ENCODE assay signal across 1 cellular context in the genomic region with DNA sequence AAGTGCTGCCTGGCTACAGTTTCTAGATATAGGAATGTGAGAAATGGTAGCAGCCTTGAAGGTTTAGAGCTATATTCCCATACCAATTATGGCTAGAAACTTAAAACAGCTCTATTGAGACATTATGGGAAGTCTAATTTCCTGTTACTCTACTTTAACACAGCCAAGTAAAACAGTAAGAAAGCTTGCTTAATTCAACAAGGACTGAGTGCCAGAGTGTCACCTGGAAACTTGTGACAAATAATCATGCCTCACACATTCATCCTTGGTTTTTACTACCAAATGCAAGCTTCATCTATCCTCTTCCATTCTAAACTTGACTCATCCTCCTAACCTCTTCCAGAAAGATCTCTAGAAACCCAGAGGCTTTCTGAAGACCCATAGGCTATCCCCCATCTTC.
TF ChIP-seq lines count a peak whose summit lies in the region.

No MANE protein-coding gene starts in this region.

TF ChIP-seq in GM23338, 12 proteins besides CTCF, POLR2A, EP300 and RAD21 (continued from another document):
- TF ChIP-seq POLR2AphosphoS5 (IDR thresholded peaks at IDR 0.05; ENCODE audit: low read depth) (no peak), EZH2phosphoT487 (IDR thresholded peaks at IDR 0.05; ENCODE audit: unreplicated experiment) (no peak), ZNF114 (CRISPR knock-in tag; IDR thresholded peaks at IDR 0.05) (no peak), EZH2 (IDR thresholded peaks at IDR 0.05; ENCODE audit: low read depth, unreplicated experiment) (no peak), ZNF331 (CRISPR knock-in tag; IDR thresholded peaks at IDR 0.05; ENCODE audit: low read depth) (no peak), ETS1 (IDR thresholded peaks at IDR 0.05) (no peak)
- TF ChIP-seq, protein P1, sequence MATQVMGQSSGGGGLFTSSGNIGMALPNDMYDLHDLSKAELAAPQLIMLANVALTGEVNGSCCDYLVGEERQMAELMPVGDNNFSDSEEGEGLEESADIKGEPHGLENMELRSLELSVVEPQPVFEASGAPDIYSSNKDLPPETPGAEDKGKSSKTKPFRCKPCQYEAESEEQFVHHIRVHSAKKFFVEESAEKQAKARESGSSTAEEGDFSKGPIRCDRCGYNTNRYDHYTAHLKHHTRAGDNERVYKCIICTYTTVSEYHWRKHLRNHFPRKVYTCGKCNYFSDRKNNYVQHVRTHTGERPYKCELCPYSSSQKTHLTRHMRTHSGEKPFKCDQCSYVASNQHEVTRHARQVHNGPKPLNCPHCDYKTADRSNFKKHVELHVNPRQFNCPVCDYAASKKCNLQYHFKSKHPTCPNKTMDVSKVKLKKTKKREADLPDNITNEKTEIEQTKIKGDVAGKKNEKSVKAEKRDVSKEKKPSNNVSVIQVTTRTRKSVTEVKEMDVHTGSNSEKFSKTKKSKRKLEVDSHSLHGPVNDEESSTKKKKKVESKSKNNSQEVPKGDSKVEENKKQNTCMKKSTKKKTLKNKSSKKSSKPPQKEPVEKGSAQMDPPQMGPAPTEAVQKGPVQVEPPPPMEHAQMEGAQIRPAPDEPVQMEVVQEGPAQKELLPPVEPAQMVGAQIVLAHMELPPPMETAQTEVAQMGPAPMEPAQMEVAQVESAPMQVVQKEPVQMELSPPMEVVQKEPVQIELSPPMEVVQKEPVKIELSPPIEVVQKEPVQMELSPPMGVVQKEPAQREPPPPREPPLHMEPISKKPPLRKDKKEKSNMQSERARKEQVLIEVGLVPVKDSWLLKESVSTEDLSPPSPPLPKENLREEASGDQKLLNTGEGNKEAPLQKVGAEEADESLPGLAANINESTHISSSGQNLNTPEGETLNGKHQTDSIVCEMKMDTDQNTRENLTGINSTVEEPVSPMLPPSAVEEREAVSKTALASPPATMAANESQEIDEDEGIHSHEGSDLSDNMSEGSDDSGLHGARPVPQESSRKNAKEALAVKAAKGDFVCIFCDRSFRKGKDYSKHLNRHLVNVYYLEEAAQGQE (IDR thresholded peaks at IDR 0.05; ENCODE audit: unreplicated experiment), result no peak
